Comparison of ENCODE assay signal across 17 cellular contexts in the genomic region with DNA sequence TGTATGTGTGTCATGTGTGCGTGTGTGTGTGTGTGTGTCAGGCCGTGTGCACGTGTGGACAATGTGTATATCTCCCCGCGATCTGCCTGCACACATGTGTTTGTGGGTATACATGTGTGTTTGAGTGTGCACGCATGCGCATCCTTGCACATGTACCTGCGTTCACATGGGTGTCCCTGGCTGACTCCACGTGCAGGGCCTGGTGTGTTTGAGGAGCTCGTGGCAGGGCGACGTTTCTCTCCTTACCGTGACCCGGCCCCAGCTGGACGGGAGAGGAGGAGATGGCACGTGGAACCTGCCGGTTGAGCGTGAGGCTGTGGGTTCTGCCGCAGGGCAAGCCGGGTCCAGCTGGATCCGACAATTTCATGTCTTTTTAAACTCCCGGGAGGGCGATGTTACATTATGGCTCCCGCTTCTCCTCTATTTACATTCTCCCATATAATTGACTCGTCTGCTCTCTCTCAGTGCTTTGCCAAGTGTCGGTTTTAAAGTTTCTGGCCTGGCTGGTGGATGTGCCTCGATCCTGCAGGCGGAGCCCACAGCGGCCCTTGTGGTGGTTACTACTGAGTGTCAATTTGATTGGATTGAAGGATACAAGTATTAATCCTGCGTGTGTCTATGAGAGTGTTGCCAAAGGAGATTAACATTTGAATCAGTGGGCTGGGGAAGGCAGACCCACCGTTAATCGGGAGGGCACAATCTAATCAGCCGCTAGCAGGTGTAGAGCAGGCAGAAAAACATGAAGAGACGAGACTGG. TPM values are rescaled to one million over a fixed set of nuclear protein-coding genes. Genes with fewer than 3 reads are reported as not detected.
DNase-seq lines count a peak whose midpoint lies in the region; TF ChIP-seq lines count a peak whose summit lies in the region.
"Had no signal": no experiment of that assay in that cellular context is flagged by ENCODE, and none has a peak within 500 bp of the region (broad histone marks: within the 10 kb centered on the region; RNA-seq: fewer than 3 reads in every experiment).

No MANE protein-coding gene starts in this region.

- H3F3A ChIP-seq in Loucy (ENCODE audit: low read depth) = no peaks in the 10 kb centered on the region

- H3K36me3 Mint-ChIP-seq in brain = no peaks in the 10 kb centered on the region

- in situ Hi-C loops in brain microvascular endothelial cell (cut with HindIII; ENCODE audit: low pct_ligation_motif_present, low sequenced_read_pairs) = loop anchor here (25.0 kb wide), 1 partner anchor 160 kb away; no protein-coding TSS in a partner anchor

- intact Hi-C loops in tibial artery (cut with DNase I; ENCODE audit: low total_unique reads) = loop anchor here (10.0 kb wide), 1 partner anchor 473 kb away; no protein-coding TSS in a partner anchor

- peaks cover 63% of the 10 kb centered on the region for H3K4me1 Mint-ChIP-seq in brain
- H3K4me1 Mint-ChIP-seq: activated CD4-positive, alpha-beta T cell treated with anti-CD3 and anti-CD28 coated beads, Interleukin-2, amount 10 ng/mL, durations not matched to agents 7 days and 5 days had no signal

- H3K27me3 ChIP-seq in Loucy (ENCODE audit: insufficient read depth, low read length, poor library complexity, severe bottlenecking) = peaks cover 6% of the 10 kb centered on the region
- no peaks in the 10 kb centered on the region for H3K27me3 ChIP-seq in tibial artery
- H3K27me3 ChIP-seq in brain microvascular endothelial cell (replicated peaks) = no peaks in the 10 kb centered on the region
- H3K27me3 ChIP-seq: BLaER1, Peyer's patch had no signal

- H3K27ac Mint-ChIP-seq in brain = peak overlapping the region; percentile 16 to 74 (median 49)
- H3K27ac Mint-ChIP-seq: activated CD4-positive, alpha-beta T cell treated with anti-CD3 and anti-CD28 coated beads, Interleukin-2, amount 10 ng/mL, durations not matched to agents 7 days and 5 days had no signal

- H3K4me3 Mint-ChIP-seq in brain = peak overlapping the region in 3 of 5 experiments; percentile 23 to 84 (median 50)
- H3K4me3 Mint-ChIP-seq: activated CD4-positive, alpha-beta T cell treated with anti-CD3 and anti-CD28 coated beads, Interleukin-2, amount 10 ng/mL, durations not matched to agents 7 days and 5 days had no signal

- H3K27ac ChIP-seq in mesodermal cell (ENCODE audit: low read depth, low read length, severe bottlenecking) (peak overlapping the region; percentile 16), tibial artery (peak overlapping the region; percentile 85 to 96), brain microvascular endothelial cell (no peak overlapping the region)
- H3K27ac ChIP-seq: BLaER1 had no signal

- H3K4me3 ChIP-seq in Loucy (ENCODE audit: low read length, poor library complexity, severe bottlenecking) = no peak overlapping the region
- no peak overlapping the region for H3K4me3 ChIP-seq in mesodermal cell (ENCODE audit: extremely low read depth, insufficient read depth, low read length, poor library complexity, severe bottlenecking)
- H3K4me3 ChIP-seq in tibial artery = no peak overlapping the region
- no peak overlapping the region for H3K4me3 ChIP-seq in brain microvascular endothelial cell (ENCODE audit: low read depth, low read length)
- H3K4me3 ChIP-seq: BLaER1, Peyer's patch had no signal

- H3K36me3 ChIP-seq in Loucy (ENCODE audit: insufficient read depth, low read length) = no peaks in the 10 kb centered on the region
- H3K36me3 ChIP-seq in mesodermal cell (ENCODE audit: control insufficient read depth, insufficient read depth, low read length) = peaks cover 88% of the 10 kb centered on the region
- H3K36me3 ChIP-seq in tibial artery = no peaks in the 10 kb centered on the region
- H3K36me3 ChIP-seq in brain microvascular endothelial cell (replicated peaks) = peaks cover 64% of the 10 kb centered on the region
- H3K36me3 ChIP-seq: Peyer's patch had no signal

- no peak overlapping the region for H2AFZ ChIP-seq in Loucy (ENCODE audit: low read length)

- no peaks in the 10 kb centered on the region for H3K9me3 ChIP-seq in Loucy (ENCODE audit: insufficient read depth, low read depth, low read length)
- H3K9me3 ChIP-seq in mesodermal cell (ENCODE audit: control insufficient read depth, low read length) = no peaks in the 10 kb centered on the region
- no peaks in the 10 kb centered on the region for H3K9me3 ChIP-seq in tibial artery
- H3K9me3 ChIP-seq: BLaER1, Peyer's patch had no signal

- TF ChIP-seq CTCF in Loucy (conservative IDR thresholded peaks at IDR 0.05; ENCODE audit: low read length) = no peak
- no peak for TF ChIP-seq CTCF in brain (conservative IDR thresholded peaks at IDR 0.05)
- no peak for TF ChIP-seq CTCF in tibial artery (IDR thresholded peaks at IDR 0.05)
- no peak for TF ChIP-seq CTCF in brain microvascular endothelial cell (IDR thresholded peaks at IDR 0.05; ENCODE audit: low read depth, low read length, missing control alignments)

- WGBS in mesodermal cell (ENCODE audit: insufficient coverage in 2 of 2), 2 experiments = 90 to 92% methylated on average over 30 to 31 of the region's 34 CpGs

- no peak overlapping the region for H3K9ac ChIP-seq in Loucy (ENCODE audit: low read depth, low read length, poor library complexity, severe bottlenecking)
- H3K9ac ChIP-seq: BLaER1 had no signal

- H3K27me3 Mint-ChIP-seq in brain = peaks cover 29% of the 10 kb centered on the region

- H3K9me3 Mint-ChIP-seq in brain = no peaks in the 10 kb centered on the region
- H3K9me3 Mint-ChIP-seq: activated CD4-positive, alpha-beta T cell treated with anti-CD3 and anti-CD28 coated beads, Interleukin-2, amount 10 ng/mL, durations not matched to agents 7 days and 5 days had no signal

- H3K4me2 ChIP-seq in Loucy (ENCODE audit: low read depth, low read length, poor library complexity, severe bottlenecking) = peak overlapping the region; percentile 22

- H3K79me2 ChIP-seq in Loucy (ENCODE audit: insufficient read depth, low read length) = peaks cover 13% of the 10 kb centered on the region; the same call in 1 of the 2 replicates

- no peaks in the 10 kb centered on the region for H3K9me2 ChIP-seq in Loucy (replicated peaks; ENCODE audit: low read depth, low read length)

- H4K20me1 ChIP-seq in Loucy (ENCODE audit: insufficient read depth, low read length, poor library complexity, severe bottlenecking) = no peaks in the 10 kb centered on the region

- no peak for DNase-seq in tibial artery
- no peak for DNase-seq in H4 (ENCODE audit: low spot score)
- DNase-seq in effector CD8-positive, alpha-beta T cell (lab: John Stamatoyannopoulos, UW) = no peak
- no peak for DNase-seq in brain microvascular endothelial cell
- DNase-seq: activated CD4-positive, alpha-beta T cell treated with anti-CD3 and anti-CD28 coated beads, Interleukin-2, amount 10 ng/mL, durations not matched to agents 7 days and 5 days; activated CD8-positive, alpha-beta memory T cell treated with anti-CD3 and anti-CD28 coated beads, Interleukin-2, amount 50 U/mL, for 4 hours; activated gamma-delta T cell treated with Interleukin-2 at 50 U/mL for 16 hours; amniotic stem cell; foreskin melanocyte; left colon; NCI-H1417 treated with DMSO at 0.1 percent for 48 hours; NCI-H2171; Peyer's patch had no signal

- H3K4me1 ChIP-seq in Loucy (ENCODE audit: insufficient read depth, low read length, poor library complexity, severe bottlenecking) (peaks cover 19% of the 10 kb centered on the region), mesodermal cell (ENCODE audit: control insufficient read depth, insufficient read depth, low read length, poor library complexity, severe bottlenecking) (peaks cover 51% of the 10 kb centered on the region), tibial artery (peaks cover 0 to 87% (median 72%) of the 10 kb centered on the region in 4 donors)

RNA-seq across cellular contexts. Expression of a gene that starts 5.9 kb away (rescaled TPM):
- polyA plus RNA-seq in brain (ENCODE audit: insufficient read depth, low read depth, low replicate concordance) = 1.6 TPM
- polyA plus RNA-seq in mesodermal cell (2013, experiment 1 of 2) = 366 TPM
- polyA plus RNA-seq in mesodermal cell (2013, experiment 2 of 2) = 331 TPM
- total RNA-seq in H4 (2014; rRNA removed; shearing (Covaris generic)) = 26.8 and 32.1 TPM in 2 replicates
